Comparison of ENCODE assay signal across 8 cellular contexts in genomic region chr11:104968856-104969776, GRCh38. TPM values are rescaled to one million over a fixed set of nuclear protein-coding genes. Genes with fewer than 3 reads are reported as not detected.
DNase-seq lines count a peak whose midpoint lies in the region; ATAC-seq, FAIRE-seq and TF ChIP-seq lines count a peak whose summit lies in the region.

No MANE protein-coding gene starts in this region.

- peak; percentile 76 for FAIRE-seq in HTR-8/SVneo (lab: Jason Lieb, UNC)

- no peaks in the 10 kb centered on the region for H4K20me1 ChIP-seq in DOHH2 (ENCODE audit: control insufficient read depth, insufficient read depth, low read depth, low read length)

- H3K9me2 ChIP-seq in DOHH2 (replicated peaks; ENCODE audit: control insufficient read depth, low read length), result no peaks in the 10 kb centered on the region

- CTCF ChIA-PET in activated CD8-positive, alpha-beta T cell treated with anti-CD3 and anti-CD28 coated beads, Interleukin-2, amount 10 ng/mL, durations not matched to agents 7 days and 5 days (lab: Charles Lee), result interaction anchor here (1.0 to 1.5 kb wide), 4 partner anchors 12 to 22 kb away, joined by 3 to 5 read pairs (median 4); no protein-coding TSS in a partner anchor

- POLR2A ChIA-PET in activated CD8-positive, alpha-beta T cell treated with anti-CD3 and anti-CD28 coated beads, Interleukin-2, amount 10 ng/mL, durations not matched to agents 7 days and 5 days (lab: Charles Lee), result interaction anchor here (0.6 to 0.8 kb wide), 2 partner anchors 10 to 198 kb away, joined by 3 to 4 read pairs; no protein-coding TSS in a partner anchor

- no peaks in the 10 kb centered on the region for H3K36me3 ChIP-seq in DOHH2 (ENCODE audit: control insufficient read depth, low read length)
- peaks cover 4% of the 10 kb centered on the region for H3K36me3 ChIP-seq in left ventricle myocardium inferior

- H3K4me1 ChIP-seq in DOHH2 (ENCODE audit: control insufficient read depth, low read length) (no peaks in the 10 kb centered on the region), left ventricle myocardium inferior (peaks cover 32% of the 10 kb centered on the region)

- H3K9me3 ChIP-seq in DOHH2 (ENCODE audit: control insufficient read depth, insufficient read depth, low read length), result no peaks in the 10 kb centered on the region
- H3K9me3 ChIP-seq in left ventricle myocardium inferior (replicated peaks), result peaks cover 30% of the 10 kb centered on the region

- ATAC-seq in activated CD8-positive, alpha-beta T cell treated with anti-CD3 and anti-CD28 coated beads, Interleukin-2, amount 10 ng/mL, durations not matched to agents 7 days and 5 days, result peak; percentile 16
- ATAC-seq in HG03039 (IDR thresholded peaks at IDR 0.05; ENCODE audit: unreplicated experiment), result no peak

- DNase-seq in HTR-8/SVneo (ENCODE audit: insufficient read length, low spot score) (peak; percentile 1), left ventricle myocardium inferior (peak; percentile 25), skeletal muscle cell (ENCODE audit: low read depth) (no peak), NCI-H1048 (lab: John Stamatoyannopoulos, UW) (no peak), AML-193 (lab: John Stamatoyannopoulos, UW) (no peak)
- DNase-seq in activated CD8-positive, alpha-beta T cell treated with anti-CD3 and anti-CD28 coated beads, Interleukin-2, amount 10 ng/mL, durations not matched to agents 7 days and 5 days, result no peak

- no peaks in the 10 kb centered on the region for H3K27me3 Mint-ChIP-seq in activated CD8-positive, alpha-beta T cell treated with anti-CD3 and anti-CD28 coated beads, Interleukin-2, amount 10 ng/mL, durations not matched to agents 7 days and 5 days (ENCODE audit: low read depth)

- peaks cover 27% of the 10 kb centered on the region for H3K4me1 Mint-ChIP-seq in activated CD8-positive, alpha-beta T cell treated with anti-CD3 and anti-CD28 coated beads, Interleukin-2, amount 10 ng/mL, durations not matched to agents 7 days and 5 days (ENCODE audit: low read depth)

- peaks cover 42% of the 10 kb centered on the region for H3K36me3 Mint-ChIP-seq in activated CD8-positive, alpha-beta T cell treated with anti-CD3 and anti-CD28 coated beads, Interleukin-2, amount 10 ng/mL, durations not matched to agents 7 days and 5 days (ENCODE audit: low read depth)

- no peaks in the 10 kb centered on the region for H3F3A ChIP-seq in DOHH2 (ENCODE audit: control insufficient read depth, insufficient read depth)

- intact Hi-C loops in left ventricle myocardium inferior (cut with micrococcal nuclease), result no loop called here

- H3K9me3 Mint-ChIP-seq in activated CD8-positive, alpha-beta T cell treated with anti-CD3 and anti-CD28 coated beads, Interleukin-2, amount 10 ng/mL, durations not matched to agents 7 days and 5 days (ENCODE audit: insufficient read depth), result peaks cover 33% of the 10 kb centered on the region

- H3K27ac ChIP-seq in DOHH2 (ENCODE audit: low read depth, low read length) (no peak overlapping the region), left ventricle myocardium inferior (replicated peaks) (peak overlapping the region; percentile 87)

- H3K27me3 ChIP-seq in DOHH2 (ENCODE audit: control insufficient read depth, low read length) (no peaks in the 10 kb centered on the region), left ventricle myocardium inferior (ENCODE audit: low read depth) (no peaks in the 10 kb centered on the region)

- TF ChIP-seq CTCF in DOHH2 (IDR thresholded peaks at IDR 0.05; ENCODE audit: low read depth, low read length, poor library complexity, severe bottlenecking) (no peak), left ventricle myocardium inferior (IDR thresholded peaks at IDR 0.05; ENCODE audit: borderline replicate concordance) (no peak)

- no peaks in the 10 kb centered on the region for H3K79me2 ChIP-seq in DOHH2 (ENCODE audit: control insufficient read depth, low read length)

- H3K4me3 ChIP-seq in DOHH2 (ENCODE audit: low read length), result peak overlapping the region; percentile 60; the same call in 1 of the 2 replicates
- H3K4me3 ChIP-seq in left ventricle myocardium inferior, result peak overlapping the region; percentile 65
- H3K4me3 ChIP-seq in skeletal muscle cell (ENCODE audit: low read depth, low read length), result peak overlapping the region; percentile 56

- peak overlapping the region; percentile 94 for H3K27ac Mint-ChIP-seq in activated CD8-positive, alpha-beta T cell treated with anti-CD3 and anti-CD28 coated beads, Interleukin-2, amount 10 ng/mL, durations not matched to agents 7 days and 5 days

- H3K4me3 Mint-ChIP-seq in activated CD8-positive, alpha-beta T cell treated with anti-CD3 and anti-CD28 coated beads, Interleukin-2, amount 10 ng/mL, durations not matched to agents 7 days and 5 days, result peak overlapping the region; percentile 92

- H3K4me2 ChIP-seq in DOHH2 (ENCODE audit: low read length), result 0 out of 2 replicates have a peak overlapping the region, but pooled peaks have one; percentile 61

RNA-seq across cellular contexts. Expression of gene CASP4, which starts 0.7 kb away (rescaled TPM):
- total RNA-seq in activated CD8-positive, alpha-beta T cell treated with anti-CD3 and anti-CD28 coated beads, Interleukin-2, amount 10 ng/mL, durations not matched to agents 7 days and 5 days, result 100 to 1,000 TPM; 102 to 111 TPM
- 13.9 TPM for total RNA-seq in left ventricle myocardium inferior

RNA-seq across cellular contexts. Expression of gene CASP5, which starts 53.9 kb away (rescaled TPM):
- total RNA-seq in activated CD8-positive, alpha-beta T cell treated with anti-CD3 and anti-CD28 coated beads, Interleukin-2, amount 10 ng/mL, durations not matched to agents 7 days and 5 days, result not detected
- not detected for total RNA-seq in left ventricle myocardium inferior

Comparison
In these comparisons a context has a peak if more than half of its experiments do, and no peak if none do; other contexts are left out.
1. DNase-seq: peak in HTR-8/SVneo (single experiment) and left ventricle myocardium inferior (single experiment); none in activated CD8-positive, alpha-beta T cell treated with anti-CD3 and anti-CD28 coated beads, Interleukin-2, amount 10 ng/mL, durations not matched to agents 7 days and 5 days (single experiment), skeletal muscle cell (single experiment), NCI-H1048 (single experiment) and AML-193 (0 of 2).
2. Peak in every context shown above with its lines, with median percentiles within 50 percentile points of each other: H3K4me3 ChIP-seq.